Comparison of ENCODE assay signal across 9 cellular contexts in the genomic region with DNA sequence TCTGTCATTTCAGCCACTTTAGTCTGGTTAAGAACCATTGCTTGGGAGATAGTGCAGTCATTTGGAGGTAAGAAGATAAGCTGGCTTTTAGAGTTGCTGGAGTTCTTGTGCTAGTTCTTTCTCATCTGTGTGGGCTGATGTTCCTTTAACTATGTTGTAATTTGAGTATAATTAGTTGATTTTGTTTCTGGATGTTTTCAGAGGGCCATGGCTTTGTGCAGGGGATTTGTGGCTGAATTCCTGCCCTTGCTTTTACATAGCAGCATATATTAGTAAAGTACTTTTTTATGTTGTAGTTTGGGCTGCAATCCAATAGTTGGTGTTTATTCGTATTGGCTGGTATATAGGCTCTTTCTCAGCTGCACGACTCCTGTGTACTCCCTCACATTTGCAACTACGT.
"Had no signal": no experiment of that assay in that cellular context is flagged by ENCODE, and none has a peak within 500 bp of the region (broad histone marks: within the 10 kb centered on the region; RNA-seq: fewer than 3 reads in every experiment).

No MANE protein-coding gene starts in this region.

- H3K9me3 ChIP-seq: HAP-1 had no signal

- H3K27ac ChIP-seq: GM23248 had no signal

- H3K4me2 ChIP-seq: GM23338 had no signal

- H3K9ac ChIP-seq: GM23248 had no signal

- H2AFZ ChIP-seq: GM23248, GM23338 had no signal

- ATAC-seq: GM23338, HCT116 had no signal

- H3K36me3 ChIP-seq: HAP-1 had no signal

- DNase-seq: GM23248, GOT3, H7, H9, HCEC 1CT, HFFc6 had no signal

- H3K4me3 ChIP-seq: GM23248, GM23338, HAP-1 had no signal

- H3K4me1 ChIP-seq: HAP-1 had no signal
